In the genomic region with DNA sequence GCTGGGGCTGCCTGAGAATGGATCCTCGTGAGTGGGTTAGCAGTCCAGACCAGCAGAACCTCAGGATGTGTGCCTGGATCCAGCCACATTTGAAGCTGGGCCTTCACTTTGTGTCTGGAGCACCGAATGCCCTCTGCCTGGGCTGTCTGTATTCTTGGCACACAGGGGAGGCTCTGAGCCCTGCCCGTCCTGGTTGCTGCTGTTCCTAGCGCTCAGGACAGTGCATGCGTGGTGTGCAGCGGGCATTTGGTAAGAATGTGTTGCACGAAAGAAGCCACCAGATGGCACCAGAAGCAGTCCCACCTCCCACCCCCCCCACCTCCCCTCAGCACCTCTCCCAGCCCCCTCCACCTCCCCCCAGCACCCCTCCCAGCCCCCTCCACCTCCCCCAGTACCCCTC, we compare ENCODE assay signal across 1 cellular context.
TF ChIP-seq lines count a peak whose summit lies in the region.

No MANE protein-coding gene starts in this region.

TF ChIP-seq in GM12891, 5 proteins besides CTCF, POLR2A, EP300 and RAD21 (continued from another document):
- TF ChIP-seq TAF1 (IDR thresholded peaks at IDR 0.05; ENCODE audit: low read depth, low read length) (no peak), PAX5 (IDR thresholded peaks at IDR 0.05; ENCODE audit: insufficient read depth, low read length, severe bottlenecking) (no peak), POU2F2 (IDR thresholded peaks at IDR 0.05; ENCODE audit: low read depth, low read length) (no peak)
